Comparison of ENCODE assay signal across 22 cellular contexts in genomic region chr7:79046061-79046460, GRCh38.
"Had no signal": no experiment of that assay in that cellular context is flagged by ENCODE, and none has a peak within 500 bp of the region (broad histone marks: within the 10 kb centered on the region; RNA-seq: fewer than 3 reads in every experiment).

No MANE protein-coding gene starts in this region.

- H3K4me1 Mint-ChIP-seq: stimulated activated effector memory CD8-positive, alpha-beta T cell treated with anti-CD3 and anti-CD28 coated beads, Interleukin-12 subunit alpha, Interleukin-12 subunit beta, amount 100 ng/mL, for 72 hours had no signal

- DNase-seq: effector memory CD4-positive, alpha-beta T cell; foreskin keratinocyte; head of caudate nucleus; kidney glomerular epithelial cell; mammary epithelial cell; occipital lobe; pancreas; right cardiac atrium; stimulated activated CD4-positive, alpha-beta T cell treated with anti-CD3 and anti-CD28 coated beads, Interleukin-4, amount 100 ng/mL, for 1 hour; stimulated activated CD8-positive, alpha-beta memory T cell treated with anti-CD3 and anti-CD28 coated beads, Interleukin-4, amount 100 ng/mL, for 48 hours; stimulated activated naive CD8-positive, alpha-beta T cell treated with anti-CD3 and anti-CD28 coated beads, Interleukin-15, Interleukin-2, amounts not matched to agents 100 U/mL and 50 U/mL, for 24 hours; tibial artery; uterus had no signal

- H3K27me3 Mint-ChIP-seq: natural killer cell treated with Interleukin-12 subunit alpha and Interleukin-12 subunit beta and Interleukin-15 and Interleukin-18, amount 100 ng/mL, for 72 hours; progenitor cell of endocrine pancreas had no signal

- H3K27ac ChIP-seq: foreskin keratinocyte, hepatocyte, neural progenitor cell, pancreas, tibial artery, upper lobe of left lung, uterus had no signal

- H3K27ac Mint-ChIP-seq: mesothelial cell of epicardium; natural killer cell treated with Interleukin-12 subunit alpha and Interleukin-12 subunit beta and Interleukin-15 and Interleukin-18, amount 100 ng/mL, for 72 hours; neural progenitor cell; progenitor cell of endocrine pancreas; stimulated activated effector memory CD8-positive, alpha-beta T cell treated with anti-CD3 and anti-CD28 coated beads, Interleukin-12 subunit alpha, Interleukin-12 subunit beta, amount 100 ng/mL, for 72 hours had no signal

- H2AFZ ChIP-seq: hepatocyte, neural progenitor cell had no signal

- H3K9ac ChIP-seq: neural progenitor cell had no signal

- H3K36me3 ChIP-seq: neural progenitor cell, pancreas, tibial artery, upper lobe of left lung, uterus had no signal

- H3K9me3 ChIP-seq: pancreas, tibial artery, uterus had no signal

- H3K9me3 Mint-ChIP-seq: neural progenitor cell had no signal

- H3K4me1 ChIP-seq: foreskin keratinocyte, neural progenitor cell, pancreas, tibial artery, upper lobe of left lung, uterus had no signal

- H3K27me3 ChIP-seq: hepatocyte, neural progenitor cell, pancreas, tibial artery, upper lobe of left lung, uterus had no signal

- H3K4me3 ChIP-seq: hepatocyte, neural progenitor cell, pancreas, tibial artery, upper lobe of left lung, uterus had no signal

- H3K36me3 Mint-ChIP-seq: neural progenitor cell; stimulated activated effector memory CD8-positive, alpha-beta T cell treated with anti-CD3 and anti-CD28 coated beads, Interleukin-12 subunit alpha, Interleukin-12 subunit beta, amount 100 ng/mL, for 72 hours had no signal

- ATAC-seq: esophagus mucosa; foreskin keratinocyte; left lobe of liver; natural killer cell treated with Interleukin-12 subunit alpha and Interleukin-12 subunit beta and Interleukin-15 and Interleukin-18, amount 100 ng/mL, for 72 hours; pancreas; right cardiac atrium; stimulated activated effector memory CD8-positive, alpha-beta T cell treated with anti-CD3 and anti-CD28 coated beads, Interleukin-12 subunit alpha, Interleukin-12 subunit beta, amount 100 ng/mL, for 72 hours; stimulated activated naive CD8-positive, alpha-beta T cell treated with anti-CD3 and anti-CD28 coated beads, Interleukin-15, Interleukin-2, amounts not matched to agents 100 U/mL and 50 U/mL, for 24 hours had no signal

- H3K4me2 ChIP-seq: hepatocyte, neural progenitor cell had no signal

- H3K4me3 Mint-ChIP-seq: mesothelial cell of epicardium; natural killer cell treated with Interleukin-12 subunit alpha and Interleukin-12 subunit beta and Interleukin-15 and Interleukin-18, amount 100 ng/mL, for 72 hours; neural progenitor cell; stimulated activated effector memory CD8-positive, alpha-beta T cell treated with anti-CD3 and anti-CD28 coated beads, Interleukin-12 subunit alpha, Interleukin-12 subunit beta, amount 100 ng/mL, for 72 hours had no signal
